In the genomic region with DNA sequence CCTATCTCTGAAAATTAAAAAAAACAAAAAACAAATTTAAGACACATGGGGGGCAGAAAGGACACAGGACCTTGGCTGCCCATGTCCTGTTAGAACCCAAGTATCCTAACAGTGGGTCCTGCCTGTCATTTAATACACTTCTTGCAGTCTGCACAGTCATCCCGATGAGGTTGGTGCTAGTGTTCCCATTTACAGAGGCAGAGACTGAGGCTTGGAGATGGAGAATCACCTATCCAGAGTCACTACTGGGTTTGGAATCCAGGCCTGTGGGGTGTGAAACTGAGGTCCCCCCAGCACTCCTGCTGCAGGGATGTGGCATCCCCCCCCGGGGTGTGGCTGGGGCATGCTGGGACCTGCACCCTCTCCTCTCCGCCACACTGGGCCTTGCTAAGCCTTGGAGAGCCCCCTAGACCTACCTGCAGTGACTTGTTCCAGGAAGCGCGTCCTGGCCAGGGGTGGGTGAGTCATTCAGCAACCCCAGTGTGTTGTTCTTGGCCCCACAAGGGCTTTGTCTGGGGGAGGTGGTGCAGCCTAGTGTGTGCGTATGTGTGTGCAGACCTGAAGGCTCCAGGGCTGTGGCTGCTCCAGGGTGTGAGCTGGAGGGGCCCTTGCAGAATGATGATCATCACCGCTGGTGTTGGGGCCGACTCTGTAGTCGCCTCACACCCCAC, we compare ENCODE assay signal across 8 cellular contexts. TPM values are rescaled to one million over a fixed set of nuclear protein-coding genes. Genes with fewer than 3 reads are reported as not detected.
DNase-seq lines count a peak whose midpoint lies in the region; ATAC-seq and TF ChIP-seq lines count a peak whose summit lies in the region.

No MANE protein-coding gene starts in this region.

- no peaks in the 10 kb centered on the region for H3K4me1 Mint-ChIP-seq in progenitor cell of endocrine pancreas (ENCODE audit: low read depth)
- peaks cover 25% of the 10 kb centered on the region for H3K4me1 Mint-ChIP-seq in nephron progenitor cell

- H3K36me3 Mint-ChIP-seq in progenitor cell of endocrine pancreas (ENCODE audit: insufficient read depth) (no peaks in the 10 kb centered on the region), nephron progenitor cell (ENCODE audit: low read depth) (no peaks in the 10 kb centered on the region)

- H3K4me3 Mint-ChIP-seq in progenitor cell of endocrine pancreas (ENCODE audit: low read depth) = no peak overlapping the region
- no peak overlapping the region for H3K4me3 Mint-ChIP-seq in nephron progenitor cell

- ATAC-seq in GM19468 (IDR thresholded peaks at IDR 0.05; ENCODE audit: extremely low read depth, unreplicated experiment) (peak; percentile 16), HG03520 (IDR thresholded peaks at IDR 0.05; ENCODE audit: unreplicated experiment) (peak; percentile 84)

- H3K27ac Mint-ChIP-seq in progenitor cell of endocrine pancreas = no peak overlapping the region
- no peak overlapping the region for H3K27ac Mint-ChIP-seq in nephron progenitor cell

- no peak for TF ChIP-seq CTCF in progenitor cell of endocrine pancreas (IDR thresholded peaks at IDR 0.05; ENCODE audit: unreplicated experiment)
- TF ChIP-seq CTCF in nephron progenitor cell (IDR thresholded peaks at IDR 0.05) = no peak

- H3K27me3 Mint-ChIP-seq in progenitor cell of endocrine pancreas = peaks cover 6% of the 10 kb centered on the region
- peaks cover 6% of the 10 kb centered on the region for H3K27me3 Mint-ChIP-seq in nephron progenitor cell (ENCODE audit: low read depth, poor library complexity)

- DNase-seq in EH (ENCODE audit: low read depth) (peak; percentile 79), renal cortical epithelial cell (ENCODE audit: low read depth) (peak; percentile 88), progenitor cell of endocrine pancreas (ENCODE audit: low spot score, unreplicated experiment) (no peak), NCI-H146 (lab: John Stamatoyannopoulos, UW) (no peak), nephron progenitor cell (no peak)
- DNase-seq in activated effector memory CD4-positive, alpha-beta T cell treated with anti-CD3 and anti-CD28 coated beads, Interleukin-2, amount 50 U/mL, for 16 hours = peak; percentile 70

- H3K9me3 Mint-ChIP-seq in progenitor cell of endocrine pancreas (ENCODE audit: low read depth) = no peaks in the 10 kb centered on the region
- no peaks in the 10 kb centered on the region for H3K9me3 Mint-ChIP-seq in nephron progenitor cell

RNA-seq across cellular contexts. Expression of gene BCAS4, which starts 49.7 kb away (rescaled TPM):
- 5.7 and 7.1 TPM in 2 replicates for total RNA-seq in renal cortical epithelial cell
- total RNA-seq in progenitor cell of endocrine pancreas = 8.5 and 8.9 TPM in 2 replicates

Comparison
In these comparisons a context has a peak if more than half of its experiments do, and no peak if none do; other contexts are left out.
1. DNase-seq: peak in EH (single experiment), activated effector memory CD4-positive, alpha-beta T cell treated with anti-CD3 and anti-CD28 coated beads, Interleukin-2, amount 50 U/mL, for 16 hours (single experiment) and renal cortical epithelial cell (single experiment); none in progenitor cell of endocrine pancreas (single experiment), NCI-H146 (single experiment) and nephron progenitor cell (single experiment).